ENCODE assay signal across 21 cellular contexts in the genomic region with DNA sequence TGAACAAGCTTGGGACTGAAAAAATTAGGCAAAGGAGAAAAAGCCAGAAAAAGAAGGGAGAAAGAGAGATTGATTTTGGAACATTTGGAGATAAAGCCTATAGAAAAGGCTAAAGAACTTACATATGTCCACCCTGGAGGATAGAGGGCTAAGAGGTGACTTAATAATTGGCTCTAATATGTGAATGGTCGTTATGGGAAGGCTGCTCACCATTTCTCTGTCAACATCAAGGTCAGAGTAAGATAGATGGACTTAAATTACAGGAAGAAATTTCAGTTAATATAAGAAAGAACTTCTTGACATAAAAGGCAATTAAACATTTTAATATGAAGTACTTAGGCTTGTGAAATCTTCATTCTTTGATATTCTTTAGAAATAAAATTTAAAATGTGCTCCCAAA.
"Had no signal": no experiment of that assay in that cellular context is flagged by ENCODE, and none has a peak within 500 bp of the region (broad histone marks: within the 10 kb centered on the region; RNA-seq: fewer than 3 reads in every experiment).

No MANE protein-coding gene starts in this region.

- H3K9me3 ChIP-seq: colonic mucosa, esophagus squamous epithelium, gastroesophageal sphincter, lower lobe of right lung had no signal

- H3K36me3 Mint-ChIP-seq: naive thymus-derived CD4-positive, alpha-beta T cell had no signal

- H3K27me3 ChIP-seq: colonic mucosa, esophagus squamous epithelium, foreskin keratinocyte, gastroesophageal sphincter, heart right ventricle, left lung had no signal

- H3K27me3 Mint-ChIP-seq: dendritic cell treated with granulocyte-macrophage colony-stimulating factor and Interleukin-4, amounts not matched to agents 40 ng/mL and 50 ng/mL, for 4 days; effector memory CD8-positive, alpha-beta T cell; naive thymus-derived CD4-positive, alpha-beta T cell had no signal

- H3K4me1 ChIP-seq: colonic mucosa, esophagus squamous epithelium, foreskin keratinocyte, gastroesophageal sphincter, heart right ventricle, left lung, lower lobe of right lung had no signal

- H3K4me3 Mint-ChIP-seq: dendritic cell treated with granulocyte-macrophage colony-stimulating factor and Interleukin-4, amounts not matched to agents 40 ng/mL and 50 ng/mL, for 4 days; effector memory CD8-positive, alpha-beta T cell; endodermal cell; naive thymus-derived CD4-positive, alpha-beta T cell had no signal

- H3K27ac ChIP-seq: colonic mucosa, epithelial cell of prostate, esophagus squamous epithelium, foreskin keratinocyte, gastroesophageal sphincter, heart right ventricle, left lung, lower lobe of right lung had no signal

- DNase-seq: colonic mucosa; cortex of kidney; effector CD8-positive, alpha-beta T cell; effector memory CD8-positive, alpha-beta T cell; endodermal cell; erythroblast; esophagus squamous epithelium; foreskin keratinocyte; head of caudate nucleus; heart right ventricle; hippocampal formation; left cardiac atrium; left lung; left ventricle myocardium superior; lower lobe of right lung; mesendoderm; midbrain; naive thymus-derived CD4-positive, alpha-beta T cell had no signal

- H3K27ac Mint-ChIP-seq: dendritic cell treated with granulocyte-macrophage colony-stimulating factor and Interleukin-4, amounts not matched to agents 40 ng/mL and 50 ng/mL, for 4 days; effector memory CD8-positive, alpha-beta T cell; endodermal cell; naive thymus-derived CD4-positive, alpha-beta T cell had no signal

- H3K4me3 ChIP-seq: colonic mucosa, esophagus squamous epithelium, gastroesophageal sphincter, heart right ventricle, left lung, lower lobe of right lung had no signal

- H3K4me1 Mint-ChIP-seq: naive thymus-derived CD4-positive, alpha-beta T cell had no signal

- H3K36me3 ChIP-seq: colonic mucosa, esophagus squamous epithelium, gastroesophageal sphincter, heart right ventricle, left lung, lower lobe of right lung had no signal
